22 cellular contexts compared by ENCODE assay signal in the genomic region with DNA sequence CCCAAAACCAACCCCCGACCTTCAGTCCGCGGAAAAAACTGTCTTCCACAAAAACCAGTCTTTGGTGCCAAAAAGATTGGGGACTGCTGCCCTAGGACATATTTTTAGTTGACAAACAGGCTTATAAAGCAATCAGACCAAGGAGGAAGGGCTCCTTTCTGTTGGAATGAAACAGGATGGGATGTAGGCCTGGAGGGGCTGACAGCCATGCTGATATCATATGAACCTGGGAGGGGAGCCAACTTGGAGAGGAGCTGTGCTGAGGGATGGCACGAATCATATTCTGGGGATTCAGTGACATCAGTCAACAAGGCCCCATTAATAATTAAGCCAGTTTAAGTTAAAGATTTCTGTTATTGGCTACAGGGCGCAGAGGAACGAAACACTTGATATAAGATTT.
"Had no signal": no experiment of that assay in that cellular context is flagged by ENCODE, and none has a peak within 500 bp of the region (broad histone marks: within the 10 kb centered on the region; RNA-seq: fewer than 3 reads in every experiment).

No MANE protein-coding gene starts in this region.

- H3K4me1 ChIP-seq: ascending aorta, esophagus muscularis mucosa, thyroid gland, upper lobe of left lung, vagina had no signal

- H3K27me3 ChIP-seq: ascending aorta, cardiac muscle cell, esophagus muscularis mucosa, ovary, stomach, thyroid gland, upper lobe of left lung, vagina had no signal

- H3K9me3 ChIP-seq: ascending aorta, esophagus muscularis mucosa, ovary, stomach, thyroid gland, upper lobe of left lung, vagina had no signal

- ATAC-seq: naive thymus-derived CD4-positive, alpha-beta T cell; stimulated activated naive B cell treated with anti-CD40 and anti-IgM and Interleukin-4, amounts not matched to agents 10 μg/mL and 1 μg/mL and 100 μg/mL, for 72 hours had no signal

- H3K27ac ChIP-seq: ascending aorta, cardiac muscle cell, esophagus muscularis mucosa, ovary, stomach, thyroid gland, upper lobe of left lung, vagina, VCaP had no signal

- H3K4me3 ChIP-seq: ascending aorta, cardiac muscle cell, esophagus muscularis mucosa, ovary, stomach, thyroid gland, upper lobe of left lung, vagina had no signal

- DNase-seq: activated CD4-positive, alpha-beta T cell treated with anti-CD3 and anti-CD28 coated beads for 4 hours; activated CD4-positive, alpha-beta T cell treated with anti-CD3 and anti-CD28 coated beads, Interleukin-2, amount 50 U/mL, for 48 hours; activated CD8-positive, alpha-beta memory T cell treated with anti-CD3 and anti-CD28 coated beads for 24 hours; activated effector memory CD4-positive, alpha-beta T cell treated with anti-CD3 and anti-CD28 coated beads, Interleukin-2, amount 50 U/mL, for 16 hours; activated naive CD4-positive, alpha-beta T cell treated with anti-CD3 and anti-CD28 coated beads for 36 hours; activated naive CD8-positive, alpha-beta T cell treated with anti-CD3 and anti-CD28 coated beads for 36 hours; foreskin melanocyte; naive thymus-derived CD4-positive, alpha-beta T cell; ovary; retina; stimulated activated CD4-positive, alpha-beta T cell treated with anti-CD3 and anti-CD28 coated beads, Interleukin-15, amount 100 ng/mL, for 24 hours; stimulated activated CD4-positive, alpha-beta T cell treated with anti-CD3 and anti-CD28 coated beads, Interleukin-2, amount 100 ng/mL, for 24 hours; stimulated activated naive B cell treated with anti-CD40 and anti-IgM and Interleukin-4, amounts not matched to agents 10 μg/mL and 1 μg/mL and 100 μg/mL, for 72 hours; stomach; T-helper 9 cell; thyroid gland; upper lobe of left lung had no signal
